ENCODE assay signal across 26 cellular contexts in genomic region chr9:109277451-109277850, GRCh38. TPM values are rescaled to one million over a fixed set of nuclear protein-coding genes. Genes with fewer than 3 reads are reported as not detected.
DNase-seq lines count a peak whose midpoint lies in the region; ATAC-seq and TF ChIP-seq lines count a peak whose summit lies in the region.
"Had no signal": no experiment of that assay in that cellular context is flagged by ENCODE, and none has a peak within 500 bp of the region (broad histone marks: within the 10 kb centered on the region; RNA-seq: fewer than 3 reads in every experiment).

No MANE protein-coding gene starts in this region.

- H3K4me2 ChIP-seq in neuronal stem cell (ENCODE audit: insufficient read depth, low read length, poor library complexity, severe bottlenecking) = no peak overlapping the region
- H3K4me2 ChIP-seq: BLaER1 had no signal

- peak overlapping the region; percentile 58 for H3K14ac ChIP-seq in neuronal stem cell (ENCODE audit: low read length)

- no peak overlapping the region for H2BK5ac ChIP-seq in neuronal stem cell (ENCODE audit: low read length)

- H3K36me3 ChIP-seq in heart left ventricle (no peaks in the 10 kb centered on the region), neuronal stem cell (replicated peaks in 1 of 2; ENCODE audit: control insufficient read depth in 2 of 2, insufficient read depth in 2 of 2, low read length in 2 of 2) (no peaks in the 10 kb centered on the region)
- H3K36me3 ChIP-seq: ascending aorta, BLaER1, esophagus muscularis mucosa, gastroesophageal sphincter, SJSA1, uterus had no signal

- H3K27me3 ChIP-seq in heart left ventricle = no peaks in the 10 kb centered on the region
- H3K27me3 ChIP-seq in neuronal stem cell (ENCODE audit: control insufficient read depth in 3 of 3, insufficient read depth in 3 of 3, low read depth in 1 of 3, low read length in 3 of 3) = no peaks in the 10 kb centered on the region
- H3K27me3 ChIP-seq: ascending aorta, BLaER1, esophagus muscularis mucosa, gastroesophageal sphincter, SJSA1, uterus had no signal

- in situ Hi-C loops in G401 (cut with HindIII; ENCODE audit: low sequenced_read_pairs) = no loop called here

- WGBS in heart left ventricle, 4 donors = 49 to 70% (median 60%) methylated on average over 9 of the region's 9 CpGs
- WGBS in neuronal stem cell (ENCODE audit: extremely low coverage in 2 of 2, insufficient read length in 2 of 2, insufficient replicate concordance in 1 of 2), 2 donors = no CpG with 5 or more reads among the region's 9 CpGs

- no peak overlapping the region for H2AFZ ChIP-seq in neuronal stem cell (ENCODE audit: low read length)

- no peak overlapping the region for H4K8ac ChIP-seq in neuronal stem cell (ENCODE audit: low read depth, low read length)

- peak in 3 of 4 donors; percentile 44 to 63 (median 58) for ATAC-seq in heart left ventricle
- no peak for ATAC-seq in HG02981 (IDR thresholded peaks at IDR 0.05; ENCODE audit: unreplicated experiment)
- ATAC-seq: activated naive CD4-positive, alpha-beta T cell treated with anti-CD3 and anti-CD28 coated beads, Interleukin-2, amount 50 U/mL, for 72 hours; activated T-helper 17 cell treated with anti-CD3 and anti-CD28 coated beads, Interleukin-2, amount 50 U/mL, for 72 hours; effector memory CD8-positive, alpha-beta T cell; gastroesophageal sphincter; PC-3 had no signal

- no peak overlapping the region for H2BK15ac ChIP-seq in neuronal stem cell (ENCODE audit: low read length)

- H2BK12ac ChIP-seq in neuronal stem cell (ENCODE audit: low read length) = no peak overlapping the region

- H3K27ac ChIP-seq in RWPE1 (peak overlapping the region; percentile 62), heart left ventricle (peak overlapping the region in 5 of 12 donors; percentile 5 to 36 (median 29)), neuronal stem cell (replicated peaks; ENCODE audit: low read length) (no peak overlapping the region)
- H3K27ac ChIP-seq: ascending aorta, BLaER1, esophagus muscularis mucosa, gastroesophageal sphincter, SJSA1, uterus had no signal

- no peak overlapping the region for H4K91ac ChIP-seq in neuronal stem cell (ENCODE audit: low read depth, low read length, poor library complexity)

- intact Hi-C loops in heart left ventricle (cut with DNase I) = no loop called here

- H3K18ac ChIP-seq in neuronal stem cell (ENCODE audit: low read length) = peak overlapping the region; percentile 77

- CTCF ChIA-PET in RWPE1 (lab: Yijun Ruan, JAX) = interaction anchor here (0.7 kb wide), 1 partner anchor 1004 kb away, joined by 5 read pairs; no protein-coding TSS in a partner anchor

- TF ChIP-seq POLR2A in heart left ventricle (IDR thresholded peaks at IDR 0.05) = no peak

- H3K9me3 ChIP-seq in heart left ventricle = no peaks in the 10 kb centered on the region
- peaks cover 0 to 15% of the 10 kb centered on the region in 2 donors for H3K9me3 ChIP-seq in neuronal stem cell (replicated peaks in 1 of 2; ENCODE audit: control insufficient read depth in 2 of 2, insufficient read depth in 1 of 2, low read depth in 1 of 2, low read length in 2 of 2)
- H3K9me3 ChIP-seq: ascending aorta, esophagus muscularis mucosa, gastroesophageal sphincter, SJSA1, uterus had no signal

- H3K79me1 ChIP-seq in neuronal stem cell (ENCODE audit: low read depth, low read length) = no peaks in the 10 kb centered on the region

- H2BK120ac ChIP-seq in neuronal stem cell (ENCODE audit: low read depth, low read length) = no peak overlapping the region

- DNase-seq in G401 (ENCODE audit: low spot score) (peak; percentile 95), RWPE1 (ENCODE audit: low spot score) (peak; percentile 30), heart left ventricle (peak in 1 of 5 donors; percentile 64), neuronal stem cell (ENCODE audit: low spot score) (no peak), GF-D8 (lab: John Stamatoyannopoulos, UW) (no peak), middle frontal gyrus (ENCODE audit: extremely low spot score, low spot score) (no peak), NCI-H2081 treated with DMSO at 0.1 percent for 48 hours (lab: John Stamatoyannopoulos, UW) (no peak)
- DNase-seq: ACHN; activated CD4-positive, alpha-beta T cell treated with anti-CD3 and anti-CD28 coated beads, Interleukin-2, amount 10 ng/mL, durations not matched to agents 24 days and 14 days; COR-L47; DND-41; effector memory CD8-positive, alpha-beta T cell; kidney; naive B cell; NCI-H1417 treated with DMSO at 0.1 percent for 48 hours; PC-3; uterus had no signal

- TF ChIP-seq CTCF in RWPE1 (conservative IDR thresholded peaks at IDR 0.05; ENCODE audit: low read depth) (no peak), heart left ventricle (IDR thresholded peaks at IDR 0.05) (no peak)

- H2AK5ac ChIP-seq in neuronal stem cell (ENCODE audit: low read depth, low read length) = no peak overlapping the region

- peak overlapping the region; percentile 81 for H3K23ac ChIP-seq in neuronal stem cell (ENCODE audit: low read depth, low read length, poor library complexity)

- H3K9ac ChIP-seq in neuronal stem cell (ENCODE audit: low read depth, low read length, poor library complexity) = no peak overlapping the region
- H3K9ac ChIP-seq: BLaER1 had no signal

- POLR2A ChIA-PET in RWPE1 (lab: Yijun Ruan, JAX; ENCODE audit: low non-redundant PET) = no interaction called here

- H3K4me3 ChIP-seq in heart left ventricle (no peak overlapping the region), neuronal stem cell (ENCODE audit: low read length in 2 of 2) (peak overlapping the region in 1 of 2 donors; percentile 19)
- H3K4me3 ChIP-seq: ascending aorta, BLaER1, esophagus muscularis mucosa, gastroesophageal sphincter, SJSA1, uterus had no signal

- no peak overlapping the region for H3K4ac ChIP-seq in neuronal stem cell (ENCODE audit: low read length)

- H3K4me1 ChIP-seq in heart left ventricle = peaks cover 0 to 29% (median 7%) of the 10 kb centered on the region in 12 donors
- H3K4me1 ChIP-seq in neuronal stem cell (ENCODE audit: control insufficient read depth in 2 of 2, insufficient read depth in 1 of 2, low read depth in 1 of 2, low read length in 2 of 2) = no peaks in the 10 kb centered on the region
- H3K4me1 ChIP-seq: ascending aorta, gastroesophageal sphincter, SJSA1, uterus had no signal

RNA-seq across cellular contexts. Expression of gene EPB41L4B, which starts 43.4 kb away (rescaled TPM):
- total RNA-seq in G401 (2014; rRNA removed; shearing (Covaris generic)) = 3.2 and 6.5 TPM in 2 replicates
- 10 to 100 TPM in 5 of 9 donors, 1 to 10 TPM in 4; 3.8 to 16.5 (median 10.1) TPM for total RNA-seq in heart left ventricle
- 1 to 10 TPM in 1 of 2 donors, under 1 TPM in 1; 0.71 to 3.4 TPM for polyA plus RNA-seq in heart left ventricle
- polyA plus RNA-seq in neuronal stem cell (2013, experiment 1 of 2) = 2.1 TPM
- 2.3 TPM for polyA plus RNA-seq in neuronal stem cell (2013, experiment 2 of 2)
- total RNA-seq: ascending aorta had no signal
- polyA plus RNA-seq: IgD-negative memory B cell had no signal

Comparison
In these comparisons a context has a peak if more than half of its experiments do, and no peak if none do; other contexts are left out.
1. DNase-seq: peak in G401 (single experiment) and RWPE1 (single experiment); none in neuronal stem cell (single experiment), GF-D8 (single experiment), middle frontal gyrus (single experiment) and NCI-H2081 treated with DMSO at 0.1 percent for 48 hours (single experiment).